9 cellular contexts compared by ENCODE assay signal in the genomic region with DNA sequence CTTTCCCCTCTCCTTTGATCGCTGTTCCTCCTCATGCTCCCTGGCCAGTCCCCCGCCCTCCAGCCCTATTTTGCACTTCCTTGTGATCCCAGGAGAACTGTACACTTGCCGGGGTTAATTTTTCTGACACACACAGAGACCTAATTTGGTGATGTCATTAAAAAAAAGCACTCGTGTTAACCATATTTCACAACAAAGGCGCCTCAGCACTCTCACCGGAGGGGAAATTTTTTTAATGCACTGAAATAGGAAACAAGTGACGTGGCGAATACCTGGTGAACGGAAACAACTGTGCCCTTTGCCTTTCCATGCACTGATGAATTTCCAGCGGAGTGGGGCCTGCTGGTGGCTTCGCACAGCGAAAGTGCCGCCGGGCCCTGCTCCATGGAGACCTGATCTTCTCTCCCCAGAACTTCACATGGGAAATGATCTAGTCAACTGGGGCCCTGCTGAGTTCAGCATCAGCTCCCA. TPM values are rescaled to one million over a fixed set of nuclear protein-coding genes. Genes with fewer than 3 reads are reported as not detected.
DNase-seq lines count a peak whose midpoint lies in the region; ATAC-seq and TF ChIP-seq lines count a peak whose summit lies in the region.
"Had no signal": no experiment of that assay in that cellular context is flagged by ENCODE, and none has a peak within 500 bp of the region (broad histone marks: within the 10 kb centered on the region; RNA-seq: fewer than 3 reads in every experiment).

No MANE protein-coding gene starts in this region.

- H3K4me3 Mint-ChIP-seq in T-helper 17 cell: peak overlapping the region; percentile 90

- H3K27ac Mint-ChIP-seq in T-helper 17 cell: peak overlapping the region; percentile 99
- peak overlapping the region; percentile 87 to 93 for H3K27ac Mint-ChIP-seq in activated naive CD4-positive, alpha-beta T cell treated with anti-CD3 and anti-CD28 coated beads, Interleukin-2, amount 50 U/mL, for 72 hours

- TF ChIP-seq CTCF in GM12865 (IDR thresholded peaks at IDR 0.05; ENCODE audit: insufficient read depth, low read depth, low read length, missing control alignments): no peak

- ATAC-seq in T-helper 17 cell (peak; percentile 74), esophagus mucosa (no peak)
- ATAC-seq in activated naive CD4-positive, alpha-beta T cell treated with anti-CD3 and anti-CD28 coated beads, Interleukin-2, amount 50 U/mL, for 72 hours: peak; percentile 64 to 68

- DNase-seq in GM12865 (ENCODE audit: low read depth): peak; percentile 39
- peak; percentile 39 to 62 (median 49) for DNase-seq in T-helper 17 cell
- DNase-seq in activated naive CD4-positive, alpha-beta T cell treated with anti-CD3 and anti-CD28 coated beads, Interleukin-2, amount 50 U/mL, for 72 hours (ENCODE audit: low spot score in 2 of 2): peak in 1 of 2 donors; percentile 70
- peak in 2 of 3 donors; percentile 56 to 57 for DNase-seq in stimulated activated CD4-positive, alpha-beta T cell treated with anti-CD3 and anti-CD28 coated beads, Interleukin-12 subunit alpha, Interleukin-12 subunit beta, amount 100 ng/mL, for 48 hours (ENCODE audit: low read depth in 2 of 3, low spot score in 1 of 3)
- DNase-seq in NCI-H510A treated with DMSO at 0.1 percent for 48 hours (lab: John Stamatoyannopoulos, UW): no peak
- DNase-seq in cardiac septum (ENCODE audit: low spot score): no peak
- no peak for DNase-seq in NCI-H2227 (lab: John Stamatoyannopoulos, UW; ENCODE audit: unreplicated experiment)
- DNase-seq: foreskin melanocyte had no signal

- no peaks in the 10 kb centered on the region for H3K27me3 Mint-ChIP-seq in T-helper 17 cell

- no peaks in the 10 kb centered on the region for H3K9me3 Mint-ChIP-seq in activated naive CD4-positive, alpha-beta T cell treated with anti-CD3 and anti-CD28 coated beads, Interleukin-2, amount 50 U/mL, for 72 hours

- H3K4me1 Mint-ChIP-seq in T-helper 17 cell: peaks cover 51% of the 10 kb centered on the region

- no peaks in the 10 kb centered on the region for H3K36me3 Mint-ChIP-seq in T-helper 17 cell (ENCODE audit: low read depth)
- no peaks in the 10 kb centered on the region for H3K36me3 Mint-ChIP-seq in activated naive CD4-positive, alpha-beta T cell treated with anti-CD3 and anti-CD28 coated beads, Interleukin-2, amount 50 U/mL, for 72 hours

- no peaks in the 10 kb centered on the region for H3K9me3 ChIP-seq in T-helper 17 cell (ENCODE audit: control insufficient read depth, low read length, poor library complexity, severe bottlenecking)

- intact Hi-C loops in cardiac septum (cut with DNase I): no loop called here

- no peak overlapping the region for H3K4me3 ChIP-seq in GM12865 (ENCODE audit: low read depth, low read length)

RNA-seq across cellular contexts. Expression of gene TAGAP, which starts 53.9 kb away (rescaled TPM):
- total RNA-seq in T-helper 17 cell (100 to 1,000 TPM; 269 to 340 TPM), cardiac septum (0.75 TPM), esophagus mucosa (0.92 TPM)
- 10 to 100 TPM; 29.9 to 65.0 TPM for total RNA-seq in activated naive CD4-positive, alpha-beta T cell treated with anti-CD3 and anti-CD28 coated beads, Interleukin-2, amount 50 U/mL, for 72 hours

Comparison
In these comparisons a context has a peak if more than half of its experiments do, and no peak if none do; other contexts are left out.
1. DNase-seq: peak in GM12865 (single experiment), T-helper 17 cell (3 of 3) and stimulated activated CD4-positive, alpha-beta T cell treated with anti-CD3 and anti-CD28 coated beads, Interleukin-12 subunit alpha, Interleukin-12 subunit beta, amount 100 ng/mL, for 48 hours (2 of 3); none in NCI-H510A treated with DMSO at 0.1 percent for 48 hours (single experiment), cardiac septum (single experiment) and NCI-H2227 (single experiment).
2. RNA of gene TAGAP, which starts 53.9 kb away (total RNA-seq): 269 to 340 TPM in T-helper 17 cell and 29.9 to 65.0 TPM in activated naive CD4-positive, alpha-beta T cell treated with anti-CD3 and anti-CD28 coated beads, Interleukin-2, amount 50 U/mL, for 72 hours; 0.92 TPM in esophagus mucosa (single experiment) and 0.75 TPM in cardiac septum (single experiment); every median in the first group is over 10 times any median in the second.